ENCODE assay signal across 23 cellular contexts in genomic region chr1:70890408-70890807, GRCh38.
"Had no signal": no experiment of that assay in that cellular context is flagged by ENCODE, and none has a peak within 500 bp of the region (broad histone marks: within the 10 kb centered on the region; RNA-seq: fewer than 3 reads in every experiment).

No MANE protein-coding gene starts in this region.

- H3K9me3 ChIP-seq: gastrocnemius medialis, lower lobe of right lung, ovary, psoas muscle, sigmoid colon, stomach, thyroid gland, vagina had no signal

- H3K27ac ChIP-seq: dorsolateral prefrontal cortex, gastrocnemius medialis, lower lobe of right lung, ovary, psoas muscle, sigmoid colon, thyroid gland, vagina had no signal

- H3K36me3 ChIP-seq: gastrocnemius medialis, lower lobe of right lung, ovary, sigmoid colon, stomach, thyroid gland, vagina had no signal

- ATAC-seq: esophagus mucosa; gastrocnemius medialis; left ventricle myocardium superior; lower lobe of right lung; natural killer cell; psoas muscle; right cardiac atrium; stimulated activated effector memory CD8-positive, alpha-beta T cell treated with anti-CD3 and anti-CD28 coated beads, Interleukin-12 subunit alpha, Interleukin-12 subunit beta, amount 100 ng/mL, for 72 hours had no signal

- H3K4me3 ChIP-seq: dorsolateral prefrontal cortex, gastrocnemius medialis, lower lobe of right lung, ovary, psoas muscle, sigmoid colon, stomach, thyroid gland, vagina had no signal

- H3K27me3 ChIP-seq: gastrocnemius medialis, ovary, sigmoid colon, stomach, thyroid gland, vagina had no signal

- DNase-seq: dorsolateral prefrontal cortex; effector CD4-positive, alpha-beta T cell; foreskin fibroblast; gastrocnemius medialis; head of caudate nucleus; left ventricle myocardium superior; lower lobe of right lung; natural killer cell; occipital lobe; ovary; posterior cingulate gyrus; psoas muscle; right cardiac atrium; sigmoid colon; stimulated activated CD4-positive, alpha-beta T cell treated with anti-CD3 and anti-CD28 coated beads, Interleukin-2, amount 100 ng/mL, for 24 hours; stimulated activated CD4-positive, alpha-beta T cell treated with anti-CD3 and anti-CD28 coated beads, Interleukin-4, amount 100 ng/mL, for 24 hours; stimulated activated naive CD4-positive, alpha-beta T cell treated with Interleukin-2 at 50 U/mL for 16 hours; stomach; thyroid gland; trophoblast cell had no signal

- H3K4me1 ChIP-seq: gastrocnemius medialis, psoas muscle, thyroid gland, vagina had no signal
